In the genomic region with DNA sequence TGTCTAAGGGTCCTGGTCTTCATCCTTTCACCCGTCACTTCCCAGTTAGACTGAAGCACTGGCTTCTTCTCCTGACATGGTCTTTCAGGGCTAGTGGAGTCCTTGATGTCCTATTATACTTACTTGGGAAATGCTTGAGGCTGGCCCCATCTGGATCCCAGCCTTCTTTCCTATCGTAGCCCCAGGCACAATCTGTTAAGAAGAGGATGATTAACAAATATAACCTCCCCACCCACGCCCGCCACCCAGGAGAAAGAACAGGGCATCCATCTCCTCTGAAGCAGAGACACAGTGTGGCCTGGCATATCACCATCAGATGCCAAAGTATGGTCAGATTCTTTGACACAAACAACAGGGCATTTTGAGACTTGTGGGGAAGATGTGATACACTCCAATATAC, we compare ENCODE assay signal across 30 cellular contexts.
"Had no signal": no experiment of that assay in that cellular context is flagged by ENCODE, and none has a peak within 500 bp of the region (broad histone marks: within the 10 kb centered on the region; RNA-seq: fewer than 3 reads in every experiment).

No MANE protein-coding gene starts in this region.

- FAIRE-seq: colon, endometrium, endothelial cell of umbilical vein, frontal cortex had no signal

- ATAC-seq: activated CD4-positive, alpha-beta T cell treated with anti-CD3 and anti-CD28 coated beads for 36 hours; activated CD8-positive, alpha-beta memory T cell treated with anti-CD3 and anti-CD28 coated beads, Interleukin-2, amount 10 ng/mL, durations not matched to agents 7 days and 5 days; activated CD8-positive, alpha-beta T cell treated with anti-CD3 and anti-CD28 coated beads, Interleukin-2, amount 10 ng/mL, durations not matched to agents 7 days and 5 days; activated naive CD8-positive, alpha-beta T cell treated with anti-CD3 and anti-CD28 coated beads, Interleukin-2, amount 50 U/mL, for 24 hours; body of pancreas; heart left ventricle had no signal

- DNase-seq: activated CD4-positive, alpha-beta memory T cell treated with anti-CD3 and anti-CD28 coated beads for 36 hours; activated CD4-positive, alpha-beta T cell treated with anti-CD3 and anti-CD28 coated beads for 36 hours; activated CD4-positive, alpha-beta T cell treated with anti-CD3 and anti-CD28 coated beads, Interleukin-2, amount 10 ng/mL, durations not matched to agents 24 days and 14 days; activated CD4-positive, CD25-positive, alpha-beta regulatory T cell; activated CD4-positive, CD25-positive, alpha-beta regulatory T cell treated with anti-CD3 and anti-CD28 coated beads, Interleukin-2, amount 50 U/mL, for 72 hours; activated CD8-positive, alpha-beta memory T cell treated with anti-CD3 and anti-CD28 coated beads, Interleukin-2, amount 10 ng/mL, durations not matched to agents 7 days and 5 days; activated CD8-positive, alpha-beta memory T cell treated with anti-CD3 and anti-CD28 coated beads, Interleukin-2, amount 50 U/mL, for 4 hours; activated CD8-positive, alpha-beta T cell treated with anti-CD3 and anti-CD28 coated beads, Interleukin-2, amount 10 ng/mL, durations not matched to agents 7 days and 5 days; activated effector memory CD4-positive, alpha-beta T cell treated with anti-CD3 and anti-CD28 coated beads, Interleukin-2, amount 50 U/mL, for 16 hours; activated naive CD4-positive, alpha-beta T cell treated with anti-CD3 and anti-CD28 coated beads for 36 hours; activated naive CD8-positive, alpha-beta T cell treated with anti-CD3 and anti-CD28 coated beads for 36 hours; activated naive CD8-positive, alpha-beta T cell treated with anti-CD3 and anti-CD28 coated beads, Interleukin-2, amount 50 U/mL, for 24 hours; activated T-cell treated with anti-CD3 and anti-CD28 coated beads, Interleukin-2, amount 50 U/mL, for 1 hour; activated T-cell treated with anti-CD3 and anti-CD28 coated beads, Interleukin-2, amount 50 U/mL, for 48 hours; adrenal gland; amygdala; aorta; body of pancreas; caudate nucleus; cortex of kidney; effector CD8-positive, alpha-beta T cell; foreskin fibroblast; glutamatergic neuron; heart left ventricle; T-helper 2 cell had no signal

- H3K36me3 ChIP-seq: adrenal gland, heart left ventricle had no signal

- H3K27ac ChIP-seq: adrenal gland, body of pancreas, epithelial cell of prostate, heart left ventricle had no signal

- H3K9me3 ChIP-seq: adrenal gland, body of pancreas, heart left ventricle had no signal

- H3K27me3 ChIP-seq: adrenal gland, body of pancreas, heart left ventricle had no signal

- H3K4me3 ChIP-seq: adrenal gland, body of pancreas, heart left ventricle had no signal

- H3K4me1 ChIP-seq: adrenal gland, body of pancreas, heart left ventricle had no signal
